Comparison of ENCODE assay signal across 2 cellular contexts in genomic region chr16:85761866-85762265, GRCh38.
TF ChIP-seq lines count a peak whose summit lies in the region.

No MANE protein-coding gene starts in this region.

TF ChIP-seq in H1, 55 proteins besides CTCF, POLR2A, EP300 and RAD21:
- TF ChIP-seq RFX5 (IDR thresholded peaks at IDR 0.05; ENCODE audit: borderline replicate concordance, low read depth, low read length), result no peak

TF ChIP-seq in HEK293T, 16 proteins besides CTCF, POLR2A, EP300 and RAD21:
- TF ChIP-seq ARNT (IDR thresholded peaks at IDR 0.05) (no peak), FOXA1 (IDR thresholded peaks at IDR 0.05) (no peak), L3MBTL2 (conservative IDR thresholded peaks at IDR 0.05) (no peak)
